In genomic region chr17:58233547-58233946, GRCh38 we compare ENCODE assay signal across 10 cellular contexts. TPM values are rescaled to one million over a fixed set of nuclear protein-coding genes. Genes with fewer than 3 reads are reported as not detected.
A peak's percentile ranks its signal among the peaks of the same experiment; 100 is the strongest.
DNase-seq lines count a peak whose midpoint lies in the region; ATAC-seq, FAIRE-seq and TF ChIP-seq lines count a peak whose summit lies in the region.
"Had no signal": no experiment of that assay in that cellular context is flagged by ENCODE, and none has a peak within 500 bp of the region (broad histone marks: within the 10 kb centered on the region; RNA-seq: fewer than 3 reads in every experiment).

No MANE protein-coding gene starts in this region.

- no peaks in the 10 kb centered on the region for H3K4me1 Mint-ChIP-seq in central memory CD8-positive, alpha-beta T cell
- H3K4me1 Mint-ChIP-seq in activated T-helper 17 cell treated with anti-CD3 and anti-CD28 coated beads, Interleukin-2, amount 50 U/mL, for 72 hours = peaks cover 3% of the 10 kb centered on the region

- no peaks in the 10 kb centered on the region for H3K9me3 Mint-ChIP-seq in central memory CD8-positive, alpha-beta T cell
- H3K9me3 Mint-ChIP-seq in activated T-helper 17 cell treated with anti-CD3 and anti-CD28 coated beads, Interleukin-2, amount 50 U/mL, for 72 hours = no peaks in the 10 kb centered on the region
- H3K9me3 Mint-ChIP-seq: nephron progenitor cell had no signal

- ATAC-seq in GM21390 (IDR thresholded peaks at IDR 0.05; ENCODE audit: unreplicated experiment) = peak; percentile 57
- ATAC-seq in HG03159 (IDR thresholded peaks at IDR 0.05; ENCODE audit: unreplicated experiment) = peak; percentile 71
- peak; percentile 14 for ATAC-seq in central memory CD8-positive, alpha-beta T cell (replicated peaks; ENCODE audit: extremely low read depth, poor library complexity, severe bottlenecking)
- ATAC-seq in activated T-helper 17 cell treated with anti-CD3 and anti-CD28 coated beads, Interleukin-2, amount 50 U/mL, for 72 hours (replicated peaks) = no peak

- peak; percentile 52 for DNase-seq in GM12892 (ENCODE audit: insufficient read length)
- DNase-seq in central memory CD8-positive, alpha-beta T cell (ENCODE audit: low spot score in 2 of 2) = no peak
- DNase-seq in NCI-H510A treated with DMSO at 0.1 percent for 48 hours (lab: John Stamatoyannopoulos, UW) = no peak
- DNase-seq in activated CD4-positive, alpha-beta T cell treated with anti-CD3 and anti-CD28 coated beads for 4 hours = no peak
- no peak for DNase-seq in NCI-H345 (lab: John Stamatoyannopoulos, UW)
- DNase-seq: nephron progenitor cell had no signal

- FAIRE-seq in GM12892 (lab: Jason Lieb, UNC) = peak; percentile 74

- no peak overlapping the region for H3K27ac Mint-ChIP-seq in central memory CD8-positive, alpha-beta T cell (ENCODE audit: low read depth)
- H3K27ac Mint-ChIP-seq in activated T-helper 17 cell treated with anti-CD3 and anti-CD28 coated beads, Interleukin-2, amount 50 U/mL, for 72 hours = no peak overlapping the region
- H3K27ac Mint-ChIP-seq: nephron progenitor cell had no signal

- H3K36me3 Mint-ChIP-seq in central memory CD8-positive, alpha-beta T cell (ENCODE audit: insufficient read depth) = peaks cover 2% of the 10 kb centered on the region
- no peaks in the 10 kb centered on the region for H3K36me3 Mint-ChIP-seq in activated T-helper 17 cell treated with anti-CD3 and anti-CD28 coated beads, Interleukin-2, amount 50 U/mL, for 72 hours (ENCODE audit: low read depth)

- no peak overlapping the region for H3K4me3 Mint-ChIP-seq in central memory CD8-positive, alpha-beta T cell
- no peak overlapping the region for H3K4me3 Mint-ChIP-seq in activated T-helper 17 cell treated with anti-CD3 and anti-CD28 coated beads, Interleukin-2, amount 50 U/mL, for 72 hours
- H3K4me3 Mint-ChIP-seq: nephron progenitor cell had no signal

- H3K27me3 Mint-ChIP-seq in central memory CD8-positive, alpha-beta T cell = peaks cover 41% of the 10 kb centered on the region
- H3K27me3 Mint-ChIP-seq in activated T-helper 17 cell treated with anti-CD3 and anti-CD28 coated beads, Interleukin-2, amount 50 U/mL, for 72 hours = peaks cover 21% of the 10 kb centered on the region

- TF ChIP-seq POLR2A in GM12892 (IDR thresholded peaks at IDR 0.05; ENCODE audit: low read depth, low read length) = no peak

RNA-seq across cellular contexts. Expression of gene LPO, which starts 4.8 kb away (rescaled TPM):
- polyA plus RNA-seq in GM12892 (2012; ENCODE audit: missing spikeins) = 0.08 TPM
- under 1 TPM in 1 of 2 donors, not detected in 1; 0.16 TPM for total RNA-seq in activated T-helper 17 cell treated with anti-CD3 and anti-CD28 coated beads, Interleukin-2, amount 50 U/mL, for 72 hours
- total RNA-seq: LHCN-M2 had no signal

RNA-seq across cellular contexts. Expression of gene MKS1, which starts 14.5 kb away (rescaled TPM):
- 14.4 TPM for polyA plus RNA-seq in GM12892 (2012; ENCODE audit: missing spikeins)
- total RNA-seq in activated T-helper 17 cell treated with anti-CD3 and anti-CD28 coated beads, Interleukin-2, amount 50 U/mL, for 72 hours = 10 to 100 TPM; 15.0 to 16.3 TPM

RNA-seq across cellular contexts. Expression of gene EPX, which starts 41.0 kb away (rescaled TPM):
- polyA plus RNA-seq in GM12892 (2012; ENCODE audit: missing spikeins) = not detected
- total RNA-seq in activated T-helper 17 cell treated with anti-CD3 and anti-CD28 coated beads, Interleukin-2, amount 50 U/mL, for 72 hours = not detected
- total RNA-seq: LHCN-M2 had no signal

RNA-seq across cellular contexts. Expression of gene MPO, which starts 47.2 kb away (rescaled TPM):
- polyA plus RNA-seq in GM12892 (2012; ENCODE audit: missing spikeins) = not detected
- 1 to 10 TPM; 1.2 to 2.0 TPM for total RNA-seq in activated T-helper 17 cell treated with anti-CD3 and anti-CD28 coated beads, Interleukin-2, amount 50 U/mL, for 72 hours
- total RNA-seq: LHCN-M2 had no signal
